In the genomic region with DNA sequence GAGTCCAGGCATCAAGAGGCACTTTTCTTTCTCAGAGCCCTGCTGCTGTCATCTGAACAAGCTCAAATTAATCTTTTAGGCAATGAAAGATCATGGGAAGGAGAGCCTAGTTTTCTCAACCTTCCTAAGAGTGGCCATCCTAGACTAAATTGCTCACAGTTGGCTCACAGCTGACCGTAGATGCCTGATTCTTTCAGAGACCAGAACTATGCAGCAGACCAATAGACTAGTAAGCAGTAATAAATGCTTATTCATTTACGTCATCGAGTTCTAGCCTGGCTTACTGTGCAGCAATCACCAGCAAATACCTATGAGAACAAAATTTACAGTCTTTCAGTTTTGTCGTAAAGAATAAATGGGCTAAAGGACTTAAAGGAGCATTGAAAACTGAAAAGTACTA, we compare ENCODE assay signal across 1 cellular context.
TF ChIP-seq lines count a peak whose summit lies in the region.

No MANE protein-coding gene starts in this region.

TF ChIP-seq in HepG2, 621 proteins besides CTCF, POLR2A, EP300 and RAD21 (continued from another document):
- TF ChIP-seq, protein P1, sequence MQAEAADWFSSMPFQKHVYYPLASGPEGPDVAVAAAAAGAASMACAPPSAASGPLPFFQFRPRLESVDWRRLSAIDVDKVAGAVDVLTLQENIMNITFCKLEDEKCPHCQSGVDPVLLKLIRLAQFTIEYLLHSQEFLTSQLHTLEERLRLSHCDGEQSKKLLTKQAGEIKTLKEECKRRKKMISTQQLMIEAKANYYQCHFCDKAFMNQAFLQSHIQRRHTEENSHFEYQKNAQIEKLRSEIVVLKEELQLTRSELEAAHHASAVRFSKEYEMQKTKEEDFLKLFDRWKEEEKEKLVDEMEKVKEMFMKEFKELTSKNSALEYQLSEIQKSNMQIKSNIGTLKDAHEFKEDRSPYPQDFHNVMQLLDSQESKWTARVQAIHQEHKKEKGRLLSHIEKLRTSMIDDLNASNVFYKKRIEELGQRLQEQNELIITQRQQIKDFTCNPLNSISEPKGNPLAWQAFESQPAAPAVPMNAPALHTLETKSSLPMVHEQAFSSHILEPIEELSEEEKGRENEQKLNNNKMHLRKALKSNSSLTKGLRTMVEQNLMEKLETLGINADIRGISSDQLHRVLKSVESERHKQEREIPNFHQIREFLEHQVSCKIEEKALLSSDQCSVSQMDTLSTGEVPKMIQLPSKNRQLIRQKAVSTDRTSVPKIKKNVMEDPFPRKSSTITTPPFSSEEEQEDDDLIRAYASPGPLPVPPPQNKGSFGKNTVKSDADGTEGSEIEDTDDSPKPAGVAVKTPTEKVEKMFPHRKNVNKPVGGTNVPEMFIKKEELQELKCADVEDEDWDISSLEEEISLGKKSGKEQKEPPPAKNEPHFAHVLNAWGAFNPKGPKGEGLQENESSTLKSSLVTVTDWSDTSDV (CRISPR knock-in tag; IDR thresholded peaks at IDR 0.05), result no peak
- TF ChIP-seq ZKSCAN1 (IDR thresholded peaks at IDR 0.05; ENCODE audit: low read length) (no peak), ZNF883 (CRISPR knock-in tag; IDR thresholded peaks at IDR 0.05; ENCODE audit: not compliant biosample characterization) (no peak), AHR (CRISPR knock-in tag; IDR thresholded peaks at IDR 0.05) (no peak), ZNF264 (CRISPR knock-in tag; IDR thresholded peaks at IDR 0.05) (no peak), CREB1 (IDR thresholded peaks at IDR 0.05) (peak; percentile 27; the same call in 1 of the 2 replicates), CREB1 (CRISPR knock-in tag; IDR thresholded peaks at IDR 0.05) (no peak), ATF7 (IDR thresholded peaks at IDR 0.05) (peak; percentile 4; the same call in 1 of the 2 replicates), ATF7 (CRISPR knock-in tag; IDR thresholded peaks at IDR 0.05) (no peak)
- TF ChIP-seq, protein P2, sequence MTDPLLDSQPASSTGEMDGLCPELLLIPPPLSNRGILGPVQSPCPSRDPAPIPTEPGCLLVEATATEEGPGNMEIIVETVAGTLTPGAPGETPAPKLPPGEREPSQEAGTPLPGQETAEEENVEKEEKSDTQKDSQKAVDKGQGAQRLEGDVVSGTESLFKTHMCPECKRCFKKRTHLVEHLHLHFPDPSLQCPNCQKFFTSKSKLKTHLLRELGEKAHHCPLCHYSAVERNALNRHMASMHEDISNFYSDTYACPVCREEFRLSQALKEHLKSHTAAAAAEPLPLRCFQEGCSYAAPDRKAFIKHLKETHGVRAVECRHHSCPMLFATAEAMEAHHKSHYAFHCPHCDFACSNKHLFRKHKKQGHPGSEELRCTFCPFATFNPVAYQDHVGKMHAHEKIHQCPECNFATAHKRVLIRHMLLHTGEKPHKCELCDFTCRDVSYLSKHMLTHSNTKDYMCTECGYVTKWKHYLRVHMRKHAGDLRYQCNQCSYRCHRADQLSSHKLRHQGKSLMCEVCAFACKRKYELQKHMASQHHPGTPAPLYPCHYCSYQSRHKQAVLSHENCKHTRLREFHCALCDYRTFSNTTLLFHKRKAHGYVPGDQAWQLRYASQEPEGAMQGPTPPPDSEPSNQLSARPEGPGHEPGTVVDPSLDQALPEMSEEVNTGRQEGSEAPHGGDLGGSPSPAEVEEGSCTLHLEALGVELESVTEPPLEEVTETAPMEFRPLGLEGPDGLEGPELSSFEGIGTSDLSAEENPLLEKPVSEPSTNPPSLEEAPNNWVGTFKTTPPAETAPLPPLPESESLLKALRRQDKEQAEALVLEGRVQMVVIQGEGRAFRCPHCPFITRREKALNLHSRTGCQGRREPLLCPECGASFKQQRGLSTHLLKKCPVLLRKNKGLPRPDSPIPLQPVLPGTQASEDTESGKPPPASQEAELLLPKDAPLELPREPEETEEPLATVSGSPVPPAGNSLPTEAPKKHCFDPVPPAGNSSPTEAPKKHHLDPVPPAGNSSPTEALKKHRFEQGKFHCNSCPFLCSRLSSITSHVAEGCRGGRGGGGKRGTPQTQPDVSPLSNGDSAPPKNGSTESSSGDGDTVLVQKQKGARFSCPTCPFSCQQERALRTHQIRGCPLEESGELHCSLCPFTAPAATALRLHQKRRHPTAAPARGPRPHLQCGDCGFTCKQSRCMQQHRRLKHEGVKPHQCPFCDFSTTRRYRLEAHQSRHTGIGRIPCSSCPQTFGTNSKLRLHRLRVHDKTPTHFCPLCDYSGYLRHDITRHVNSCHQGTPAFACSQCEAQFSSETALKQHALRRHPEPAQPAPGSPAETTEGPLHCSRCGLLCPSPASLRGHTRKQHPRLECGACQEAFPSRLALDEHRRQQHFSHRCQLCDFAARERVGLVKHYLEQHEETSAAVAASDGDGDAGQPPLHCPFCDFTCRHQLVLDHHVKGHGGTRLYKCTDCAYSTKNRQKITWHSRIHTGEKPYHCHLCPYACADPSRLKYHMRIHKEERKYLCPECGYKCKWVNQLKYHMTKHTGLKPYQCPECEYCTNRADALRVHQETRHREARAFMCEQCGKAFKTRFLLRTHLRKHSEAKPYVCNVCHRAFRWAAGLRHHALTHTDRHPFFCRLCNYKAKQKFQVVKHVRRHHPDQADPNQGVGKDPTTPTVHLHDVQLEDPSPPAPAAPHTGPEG (CRISPR knock-in tag; IDR thresholded peaks at IDR 0.05), result no peak
- TF ChIP-seq, protein P3, sequence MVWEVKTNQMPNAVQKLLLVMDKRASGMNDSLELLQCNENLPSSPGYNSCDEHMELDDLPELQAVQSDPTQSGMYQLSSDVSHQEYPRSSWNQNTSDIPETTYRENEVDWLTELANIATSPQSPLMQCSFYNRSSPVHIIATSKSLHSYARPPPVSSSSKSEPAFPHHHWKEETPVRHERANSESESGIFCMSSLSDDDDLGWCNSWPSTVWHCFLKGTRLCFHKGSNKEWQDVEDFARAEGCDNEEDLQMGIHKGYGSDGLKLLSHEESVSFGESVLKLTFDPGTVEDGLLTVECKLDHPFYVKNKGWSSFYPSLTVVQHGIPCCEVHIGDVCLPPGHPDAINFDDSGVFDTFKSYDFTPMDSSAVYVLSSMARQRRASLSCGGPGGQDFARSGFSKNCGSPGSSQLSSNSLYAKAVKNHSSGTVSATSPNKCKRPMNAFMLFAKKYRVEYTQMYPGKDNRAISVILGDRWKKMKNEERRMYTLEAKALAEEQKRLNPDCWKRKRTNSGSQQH (CRISPR knock-in tag; IDR thresholded peaks at IDR 0.05; ENCODE audit: low read depth), result no peak
- TF ChIP-seq, protein P4, sequence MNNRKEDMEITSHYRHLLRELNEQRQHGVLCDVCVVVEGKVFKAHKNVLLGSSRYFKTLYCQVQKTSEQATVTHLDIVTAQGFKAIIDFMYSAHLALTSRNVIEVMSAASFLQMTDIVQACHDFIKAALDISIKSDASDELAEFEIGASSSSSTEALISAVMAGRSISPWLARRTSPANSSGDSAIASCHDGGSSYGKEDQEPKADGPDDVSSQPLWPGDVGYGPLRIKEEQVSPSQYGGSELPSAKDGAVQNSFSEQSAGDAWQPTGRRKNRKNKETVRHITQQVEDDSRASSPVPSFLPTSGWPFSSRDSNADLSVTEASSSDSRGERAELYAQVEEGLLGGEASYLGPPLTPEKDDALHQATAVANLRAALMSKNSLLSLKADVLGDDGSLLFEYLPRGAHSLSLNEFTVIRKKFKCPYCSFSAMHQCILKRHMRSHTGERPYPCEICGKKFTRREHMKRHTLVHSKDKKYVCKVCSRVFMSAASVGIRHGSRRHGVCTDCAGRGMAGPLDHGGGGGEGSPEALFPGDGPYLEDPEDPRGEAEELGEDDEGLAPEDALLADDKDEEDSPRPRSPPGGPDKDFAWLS (CRISPR knock-in tag; IDR thresholded peaks at IDR 0.05; ENCODE audit: borderline replicate concordance), result no peak
TF ChIP-seq in HepG2: peak in this region for 2.
